In the genomic region with DNA sequence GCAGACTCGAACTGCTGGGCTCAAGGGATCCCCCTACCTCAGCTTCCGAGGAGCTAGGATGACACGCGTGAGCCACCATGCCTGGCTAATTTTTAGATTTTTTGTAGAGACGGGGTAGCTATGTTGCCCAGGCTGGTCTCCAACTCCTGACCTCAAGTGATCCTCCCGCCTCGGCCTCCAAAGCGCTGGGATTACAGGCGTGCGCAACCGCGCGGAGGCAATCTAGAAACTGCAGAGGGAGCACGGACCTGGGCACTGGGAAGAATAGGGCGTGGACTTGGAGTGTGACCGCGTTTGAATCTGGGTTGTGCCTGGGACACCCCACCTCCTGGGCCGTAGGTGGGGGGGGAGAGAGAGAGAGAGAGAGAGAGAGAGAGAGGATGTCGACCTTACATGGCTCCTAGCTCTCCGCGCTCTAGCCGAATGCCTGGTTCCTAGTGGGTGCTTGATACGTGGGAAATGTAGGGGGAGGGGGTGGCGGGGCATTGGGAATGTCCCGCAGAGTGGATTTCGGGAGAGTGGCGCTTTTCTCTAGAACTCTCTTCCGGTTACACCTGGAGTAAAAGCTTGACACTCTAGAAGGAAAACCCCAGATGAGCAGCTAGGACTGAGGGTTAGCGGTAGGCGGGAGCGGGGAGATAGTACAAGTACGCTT, we compare ENCODE assay signal across 2 cellular contexts.
TF ChIP-seq lines count a peak whose summit lies in the region.

No MANE protein-coding gene starts in this region.

TF ChIP-seq in K562, 482 proteins besides CTCF, POLR2A, EP300 and RAD21 (continues in another document):
- no peak for TF ChIP-seq NCOR1 (IDR thresholded peaks at IDR 0.05)
- TF ChIP-seq, protein P1, sequence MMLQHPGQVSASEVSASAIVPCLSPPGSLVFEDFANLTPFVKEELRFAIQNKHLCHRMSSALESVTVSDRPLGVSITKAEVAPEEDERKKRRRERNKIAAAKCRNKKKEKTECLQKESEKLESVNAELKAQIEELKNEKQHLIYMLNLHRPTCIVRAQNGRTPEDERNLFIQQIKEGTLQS (IDR thresholded peaks at IDR 0.05) = peak; percentile 34; the same call in 1 of the 2 replicates
- TF ChIP-seq, protein P1 (CRISPR knock-in tag; conservative IDR thresholded peaks at IDR 0.05) = no peak
- TF ChIP-seq ZFP91 (CRISPR knock-in tag; IDR thresholded peaks at IDR 0.05) = no peak
- TF ChIP-seq SP2 (IDR thresholded peaks at IDR 0.05; ENCODE audit: extremely low read depth, low read depth, low read length, poor library complexity, severe bottlenecking) = no peak
- peak; percentile 78; the same call in 1 of the 2 replicates for TF ChIP-seq ZNF263 (CRISPR knock-in tag; IDR thresholded peaks at IDR 0.05; ENCODE audit: borderline replicate concordance)
- no peak for TF ChIP-seq HES1 (IDR thresholded peaks at IDR 0.05; ENCODE audit: low read depth)
- no peak for TF ChIP-seq SUPT5H (IDR thresholded peaks at IDR 0.05)
- no peak for TF ChIP-seq TCF7 (IDR thresholded peaks at IDR 0.05; ENCODE audit: borderline replicate concordance)
- TF ChIP-seq E2F3 (CRISPR knock-in tag; IDR thresholded peaks at IDR 0.05) = no peak
- TF ChIP-seq ZNF740 (CRISPR knock-in tag; IDR thresholded peaks at IDR 0.05) = peak; percentile 67; the same call in 1 of the 2 replicates
- TF ChIP-seq ZNF740 (tag; IDR thresholded peaks at IDR 0.05) = peak in 1 of 2 experiments; percentile 63; a peak in 1 of 4 replicates
- TF ChIP-seq MTA2 (IDR thresholded peaks at IDR 0.05; ENCODE audit: low read depth) = no peak
- TF ChIP-seq TOE1 (IDR thresholded peaks at IDR 0.05; ENCODE audit: borderline replicate concordance) = no peak
- TF ChIP-seq TOE1 (CRISPR knock-in tag; IDR thresholded peaks at IDR 0.05; ENCODE audit: borderline replicate concordance, low read depth) = no peak
- no peak for TF ChIP-seq DMBX1 (CRISPR knock-in tag; IDR thresholded peaks at IDR 0.05; ENCODE audit: borderline replicate concordance)
- TF ChIP-seq MAFF (IDR thresholded peaks at IDR 0.05; ENCODE audit: low read length) = no peak
- 0 out of 2 replicates have a peak, but pooled peaks have one; percentile 5 for TF ChIP-seq ARID1B (IDR thresholded peaks at IDR 0.05)
- TF ChIP-seq BACH1 (tag; IDR thresholded peaks at IDR 0.05) = no peak
- no peak for TF ChIP-seq MCM3 (IDR thresholded peaks at IDR 0.05)
- TF ChIP-seq, protein P2, sequence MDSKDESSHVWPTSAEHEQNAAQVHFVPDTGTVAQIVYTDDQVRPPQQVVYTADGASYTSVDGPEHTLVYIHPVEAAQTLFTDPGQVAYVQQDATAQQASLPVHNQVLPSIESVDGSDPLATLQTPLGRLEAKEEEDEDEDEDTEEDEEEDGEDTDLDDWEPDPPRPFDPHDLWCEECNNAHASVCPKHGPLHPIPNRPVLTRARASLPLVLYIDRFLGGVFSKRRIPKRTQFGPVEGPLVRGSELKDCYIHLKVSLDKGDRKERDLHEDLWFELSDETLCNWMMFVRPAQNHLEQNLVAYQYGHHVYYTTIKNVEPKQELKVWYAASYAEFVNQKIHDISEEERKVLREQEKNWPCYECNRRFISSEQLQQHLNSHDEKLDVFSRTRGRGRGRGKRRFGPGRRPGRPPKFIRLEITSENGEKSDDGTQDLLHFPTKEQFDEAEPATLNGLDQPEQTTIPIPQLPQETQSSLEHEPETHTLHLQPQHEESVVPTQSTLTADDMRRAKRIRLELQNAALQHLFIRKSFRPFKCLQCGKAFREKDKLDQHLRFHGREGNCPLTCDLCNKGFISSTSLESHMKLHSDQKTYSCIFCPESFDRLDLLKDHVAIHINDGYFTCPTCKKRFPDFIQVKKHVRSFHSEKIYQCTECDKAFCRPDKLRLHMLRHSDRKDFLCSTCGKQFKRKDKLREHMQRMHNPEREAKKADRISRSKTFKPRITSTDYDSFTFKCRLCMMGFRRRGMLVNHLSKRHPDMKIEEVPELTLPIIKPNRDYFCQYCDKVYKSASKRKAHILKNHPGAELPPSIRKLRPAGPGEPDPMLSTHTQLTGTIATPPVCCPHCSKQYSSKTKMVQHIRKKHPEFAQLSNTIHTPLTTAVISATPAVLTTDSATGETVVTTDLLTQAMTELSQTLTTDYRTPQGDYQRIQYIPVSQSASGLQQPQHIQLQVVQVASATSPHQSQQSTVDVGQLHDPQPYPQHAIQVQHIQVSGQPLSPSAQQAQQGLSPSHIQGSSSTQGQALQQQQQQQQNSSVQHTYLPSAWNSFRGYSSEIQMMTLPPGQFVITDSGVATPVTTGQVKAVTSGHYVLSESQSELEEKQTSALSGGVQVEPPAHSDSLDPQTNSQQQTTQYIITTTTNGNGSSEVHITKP (IDR thresholded peaks at IDR 0.05; ENCODE audit: partially characterized antibody) = peak; percentile 26
- TF ChIP-seq BHLHE40 (IDR thresholded peaks at IDR 0.05; ENCODE audit: low read length) = no peak
- TF ChIP-seq TCF7L2 (IDR thresholded peaks at IDR 0.05; ENCODE audit: low read depth, low read length) = no peak
- no peak for TF ChIP-seq SMARCA4 (IDR thresholded peaks at IDR 0.05)
- TF ChIP-seq CBX2 (IDR thresholded peaks at IDR 0.05; ENCODE audit: insufficient read depth, low read length, poor library complexity, severe bottlenecking) = no peak
- no peak; the same call in 1 of the 2 replicates for TF ChIP-seq NFIC (IDR thresholded peaks at IDR 0.05)

TF ChIP-seq in HepG2, 621 proteins besides CTCF, POLR2A, EP300 and RAD21 (continues in another document):
- TF ChIP-seq ZBTB26 (CRISPR knock-in tag; IDR thresholded peaks at IDR 0.05; ENCODE audit: borderline replicate concordance) (peak; percentile 12; the same call in 1 of the 2 replicates), ZBTB33 (CRISPR knock-in tag; IDR thresholded peaks at IDR 0.05) (peak; percentile 96), ZIK1 (CRISPR knock-in tag; IDR thresholded peaks at IDR 0.05; ENCODE audit: borderline replicate concordance, low read depth) (peak; percentile 40; the same call in 1 of the 2 replicates), RFX5 (IDR thresholded peaks at IDR 0.05; ENCODE audit: low read depth, low read length) (no peak), MTA1 (CRISPR knock-in tag; IDR thresholded peaks at IDR 0.05; ENCODE audit: borderline replicate concordance) (0 out of 2 replicates have a peak, but pooled peaks have one; percentile 5), ZNF263 (CRISPR knock-in tag; IDR thresholded peaks at IDR 0.05) (peak; percentile 83), ZBTB38 (CRISPR knock-in tag; IDR thresholded peaks at IDR 0.05) (peak; percentile 97), KDM5A (IDR thresholded peaks at IDR 0.05; ENCODE audit: borderline replicate concordance, low read length) (no peak), EED (CRISPR knock-in tag; IDR thresholded peaks at IDR 0.05) (no peak), HOXA3 (CRISPR knock-in tag; IDR thresholded peaks at IDR 0.05) (peak; percentile 48; the same call in 1 of the 2 replicates), POGZ (CRISPR knock-in tag; IDR thresholded peaks at IDR 0.05) (peak; percentile 44; the same call in 1 of the 2 replicates), ZNF543 (CRISPR knock-in tag; IDR thresholded peaks at IDR 0.05) (0 out of 2 replicates have a peak, but pooled peaks have one; percentile 31), CREM (IDR thresholded peaks at IDR 0.05) (0 out of 2 replicates have a peak, but pooled peaks have one; percentile 2), CREM (CRISPR knock-in tag; IDR thresholded peaks at IDR 0.05) (no peak), TEF (CRISPR knock-in tag; IDR thresholded peaks at IDR 0.05) (no peak), ARNTL (CRISPR knock-in tag; IDR thresholded peaks at IDR 0.05) (peak; percentile 23; the same call in 1 of the 2 replicates), AGO2 (optimal IDR thresholded peaks at IDR 0.05; ENCODE audit: low read depth, low read length) (no peak), PBX2 (CRISPR knock-in tag; IDR thresholded peaks at IDR 0.05) (no peak), ZNF496 (CRISPR knock-in tag; IDR thresholded peaks at IDR 0.05; ENCODE audit: insufficient replicate concordance) (no peak), PHB2 (IDR thresholded peaks at IDR 0.05; ENCODE audit: partially characterized antibody) (no peak), ZNF468 (CRISPR knock-in tag; IDR thresholded peaks at IDR 0.05) (0 out of 2 replicates have a peak, but pooled peaks have one; percentile 17), MEF2D (CRISPR knock-in tag; IDR thresholded peaks at IDR 0.05) (0 out of 2 replicates have a peak, but pooled peaks have one; percentile 9), PHF21A (CRISPR knock-in tag; IDR thresholded peaks at IDR 0.05) (0 out of 2 replicates have a peak, but pooled peaks have one; percentile 6), PRPF4 (IDR thresholded peaks at IDR 0.05; ENCODE audit: low read depth, low read length, poor library complexity, severe bottlenecking) (peak; percentile 59), ZNF383 (CRISPR knock-in tag; IDR thresholded peaks at IDR 0.05; ENCODE audit: borderline replicate concordance) (no peak), MLLT10 (CRISPR knock-in tag; IDR thresholded peaks at IDR 0.05) (no peak), ZNF740 (CRISPR knock-in tag; IDR thresholded peaks at IDR 0.05) (peak; percentile 82), ZMYM3 (CRISPR knock-in tag; IDR thresholded peaks at IDR 0.05) (0 out of 2 replicates have a peak, but pooled peaks have one; percentile 33), CEBPB (IDR thresholded peaks at IDR 0.05; ENCODE audit: borderline replicate concordance, low read depth, low read length) (no peak)
- TF ChIP-seq, protein P3, sequence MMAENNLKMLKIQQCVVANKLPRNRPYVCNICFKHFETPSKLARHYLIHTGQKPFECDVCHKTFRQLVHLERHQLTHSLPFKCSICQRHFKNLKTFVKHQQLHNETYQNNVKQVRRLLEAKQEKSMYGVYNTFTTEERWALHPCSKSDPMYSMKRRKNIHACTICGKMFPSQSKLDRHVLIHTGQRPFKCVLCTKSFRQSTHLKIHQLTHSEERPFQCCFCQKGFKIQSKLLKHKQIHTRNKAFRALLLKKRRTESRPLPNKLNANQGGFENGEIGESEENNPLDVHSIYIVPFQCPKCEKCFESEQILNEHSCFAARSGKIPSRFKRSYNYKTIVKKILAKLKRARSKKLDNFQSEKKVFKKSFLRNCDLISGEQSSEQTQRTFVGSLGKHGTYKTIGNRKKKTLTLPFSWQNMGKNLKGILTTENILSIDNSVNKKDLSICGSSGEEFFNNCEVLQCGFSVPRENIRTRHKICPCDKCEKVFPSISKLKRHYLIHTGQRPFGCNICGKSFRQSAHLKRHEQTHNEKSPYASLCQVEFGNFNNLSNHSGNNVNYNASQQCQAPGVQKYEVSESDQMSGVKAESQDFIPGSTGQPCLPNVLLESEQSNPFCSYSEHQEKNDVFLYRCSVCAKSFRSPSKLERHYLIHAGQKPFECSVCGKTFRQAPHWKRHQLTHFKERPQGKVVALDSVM (CRISPR knock-in tag; IDR thresholded peaks at IDR 0.05) = peak; percentile 86
